In genomic region chr7:64313740-64314491, GRCh38 we compare ENCODE assay signal across 8 cellular contexts. TPM values are rescaled to one million over a fixed set of nuclear protein-coding genes. Genes with fewer than 3 reads are reported as not detected.
DNase-seq lines count a peak whose midpoint lies in the region; ATAC-seq and TF ChIP-seq lines count a peak whose summit lies in the region.

Gene ZNF736 (plus strand): TSS chr7:64313961. CDS start chr7:64314151, 190 bp downstream.

- DNase-seq in GM04504 (ENCODE audit: low read depth) = peak; percentile 91
- peak; percentile 92 for DNase-seq in HFFc6
- peak; percentile 88 for DNase-seq in NCI-H1048 (lab: John Stamatoyannopoulos, UW)
- peak; percentile 91 for DNase-seq in SKM-1 treated with dmso at 0.1 percent for 144 hours (lab: John Stamatoyannopoulos, UW; ENCODE audit: unreplicated experiment)
- peak; percentile 76 to 90 for DNase-seq in activated naive CD4-positive, alpha-beta T cell treated with anti-CD3 and anti-CD28 coated beads, Interleukin-2, amount 50 U/mL, for 72 hours (ENCODE audit: low spot score in 2 of 2)
- DNase-seq in glutamatergic neuron = peak; percentile 37
- DNase-seq in retina = peak; percentile 92
- no peak for DNase-seq in HT-29 (ENCODE audit: low spot score)

- ATAC-seq in activated naive CD4-positive, alpha-beta T cell treated with anti-CD3 and anti-CD28 coated beads, Interleukin-2, amount 50 U/mL, for 72 hours = peak; percentile 100

- peaks cover 7% of the 10 kb centered on the region; the same call in 1 of the 2 replicates for H3K9me3 Mint-ChIP-seq in HFFc6
- H3K9me3 Mint-ChIP-seq in activated naive CD4-positive, alpha-beta T cell treated with anti-CD3 and anti-CD28 coated beads, Interleukin-2, amount 50 U/mL, for 72 hours = peaks cover 0 to 3% of the 10 kb centered on the region in 2 donors
- peaks cover 20% of the 10 kb centered on the region for H3K9me3 Mint-ChIP-seq in glutamatergic neuron (ENCODE audit: unreplicated experiment)

- H3K4me3 Mint-ChIP-seq in HFFc6 = peak within 1 kb of the TSS; percentile 97
- peak within 1 kb of the TSS; percentile 79 for H3K4me3 Mint-ChIP-seq in glutamatergic neuron (ENCODE audit: unreplicated experiment)

- no peak for TF ChIP-seq CTCF in HFFc6 (IDR thresholded peaks at IDR 0.05)
- TF ChIP-seq CTCF in glutamatergic neuron (IDR thresholded peaks at IDR 0.05; ENCODE audit: partially characterized antibody, unreplicated experiment) = no peak

- H3K27ac Mint-ChIP-seq in HFFc6 = peak within 1 kb of the TSS; percentile 99
- peak within 1 kb of the TSS; percentile 97 to 98 for H3K27ac Mint-ChIP-seq in activated naive CD4-positive, alpha-beta T cell treated with anti-CD3 and anti-CD28 coated beads, Interleukin-2, amount 50 U/mL, for 72 hours
- peak within 1 kb of the TSS; percentile 89 for H3K27ac Mint-ChIP-seq in glutamatergic neuron (ENCODE audit: unreplicated experiment)

- peaks cover 24% of the 10 kb centered on the region for H3K4me1 Mint-ChIP-seq in HFFc6 (ENCODE audit: low read depth)
- no peaks in the 10 kb centered on the region for H3K4me1 Mint-ChIP-seq in glutamatergic neuron (ENCODE audit: low read depth, unreplicated experiment)

- H3K36me3 Mint-ChIP-seq in HFFc6 (ENCODE audit: low read depth) (peaks cover 33% of the 10 kb centered on the region), glutamatergic neuron (ENCODE audit: unreplicated experiment) (no peaks in the 10 kb centered on the region)
- H3K36me3 Mint-ChIP-seq in activated naive CD4-positive, alpha-beta T cell treated with anti-CD3 and anti-CD28 coated beads, Interleukin-2, amount 50 U/mL, for 72 hours = peaks cover 23 to 50% of the 10 kb centered on the region in 2 donors

- H3K27me3 Mint-ChIP-seq in HFFc6 (ENCODE audit: insufficient read depth) (no peaks in the 10 kb centered on the region), glutamatergic neuron (ENCODE audit: unreplicated experiment) (peaks cover 5% of the 10 kb centered on the region)

RNA-seq across cellular contexts. Expression of gene ZNF736, which starts in this region (rescaled TPM):
- total RNA-seq in HFFc6 (2021; fragmentation: NEBNext Ultra II Directional; extraction: Animal tissue kit (Norgen Biotek cat#: 25700)) = 1 to 10 TPM; 4.6 to 7.9 (median 5.9) TPM
- 10 to 100 TPM; 26.7 to 27.8 TPM for total RNA-seq in activated naive CD4-positive, alpha-beta T cell treated with anti-CD3 and anti-CD28 coated beads, Interleukin-2, amount 50 U/mL, for 72 hours
- 9.6 TPM for total RNA-seq in glutamatergic neuron (ENCODE audit: unreplicated experiment)
- total RNA-seq in HT-29 (2014; rRNA removed; shearing (Covaris generic)) = 0.46 and 1.4 TPM in 2 replicates
